Comparison of ENCODE assay signal across 26 cellular contexts in the genomic region with DNA sequence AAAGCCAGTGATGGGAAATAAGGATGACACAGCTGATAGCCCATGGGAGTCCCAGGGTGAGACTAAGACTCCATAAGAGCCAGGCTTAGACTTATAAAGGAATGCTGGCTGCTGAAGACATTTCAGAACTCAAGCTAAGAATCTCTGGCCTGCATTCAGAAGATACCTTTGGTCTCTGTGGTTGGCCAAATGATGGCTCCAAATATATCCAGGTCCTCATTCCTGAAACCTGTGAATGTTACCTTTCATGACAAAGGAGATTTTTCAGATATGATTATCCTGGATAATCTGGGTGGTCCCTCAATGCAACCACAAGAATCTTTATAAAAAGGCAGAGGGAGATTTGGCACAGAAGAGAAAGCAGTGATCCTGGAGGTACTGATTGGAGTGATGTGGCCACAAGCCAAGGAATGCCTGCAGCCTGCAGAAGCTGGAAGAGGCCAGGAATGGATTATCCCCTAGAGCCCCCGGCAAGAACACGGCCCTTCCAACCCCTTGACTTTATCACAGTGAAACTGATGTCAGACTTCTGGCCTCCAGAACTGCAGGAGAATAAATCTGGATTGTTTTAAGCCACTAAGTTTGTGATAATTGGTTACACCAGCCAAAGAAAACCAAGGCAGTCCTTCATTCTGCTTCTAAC.
DNase-seq lines count a peak whose midpoint lies in the region; ATAC-seq and TF ChIP-seq lines count a peak whose summit lies in the region.
"Had no signal": no experiment of that assay in that cellular context is flagged by ENCODE, and none has a peak within 500 bp of the region (broad histone marks: within the 10 kb centered on the region; RNA-seq: fewer than 3 reads in every experiment).

No MANE protein-coding gene starts in this region.

- H2AFZ ChIP-seq in mammary epithelial cell (ENCODE audit: low read depth, low read length), result no peak overlapping the region
- H2AFZ ChIP-seq: GM23248 had no signal

- TF ChIP-seq CTCF in heart left ventricle (IDR thresholded peaks at IDR 0.05) (no peak), fibroblast of the aortic adventitia (IDR thresholded peaks at IDR 0.05; ENCODE audit: insufficient read depth, low read length) (no peak), retinal pigment epithelial cell (conservative IDR thresholded peaks at IDR 0.05; ENCODE audit: low read depth, low read length) (no peak), mammary epithelial cell (conservative IDR thresholded peaks at IDR 0.05 in 1 of 2, IDR thresholded peaks at IDR 0.05 in 1 of 2; ENCODE audit: extremely low read depth in 1 of 2, insufficient read depth in 1 of 2, low read depth in 1 of 2, low read length in 2 of 2) (no peak)

- 31 to 61% (median 45%) methylated on average over 2 of the region's 2 CpGs for WGBS in heart left ventricle, 4 donors
- 4% methylated on average over 2 of the region's 2 CpGs for WGBS in mammary epithelial cell (ENCODE audit: low coverage, missing lambda C conversion rate)

- no peak overlapping the region for H3K9ac ChIP-seq in mammary epithelial cell (ENCODE audit: insufficient read depth, low read length)
- H3K9ac ChIP-seq: GM23248 had no signal

- DNase-seq in Right ventricle myocardium inferior (ENCODE audit: missing footprints) (no peak), heart left ventricle (no peak), MG63 (peak; percentile 2), fibroblast of the aortic adventitia (ENCODE audit: low read depth) (peak; percentile 72), retinal pigment epithelial cell (ENCODE audit: low read depth) (peak; percentile 4), mammary epithelial cell (no peak)
- no peak for DNase-seq in activated naive CD4-positive, alpha-beta T cell (lab: John Stamatoyannopoulos, UW)
- DNase-seq: ACHN; BE2C; CD8-positive, alpha-beta memory T cell; DMS 273 treated with DMSO at 0.1 percent for 48 hours; DMS79 treated with DMSO at 0.1 percent for 48 hours; GM23248; H9; Kasumi-1; NCI-H1105 treated with DMSO at 0.1 percent for 48 hours; NCI-H146; NCI-H1930; NCI-H446; NCI-H524 treated with DMSO at 0.1 percent for 48 hours; NCI-H774; NK-92 treated with Interleukin-12 subunit alpha and Interleukin-12 subunit beta, amount 100 ng/mL, for 24 hours; PC-3 had no signal

- dilution Hi-C loops in mammary epithelial cell (cut with HindIII; ENCODE audit: low sequenced_read_pairs), result no loop called here

- peaks cover 0 to 14% (median 4%) of the 10 kb centered on the region in 12 donors for H3K9me3 ChIP-seq in heart left ventricle
- H3K9me3 ChIP-seq in MG63, result no peaks in the 10 kb centered on the region; the same call in 1 of the 2 replicates
- no peaks in the 10 kb centered on the region for H3K9me3 ChIP-seq in mammary epithelial cell (replicated peaks; ENCODE audit: insufficient read depth, low read length)
- H3K9me3 ChIP-seq: BE2C, SJSA1 had no signal

- no TSS peak for BruUV-seq in mammary epithelial cell (replicated peaks; lab: Mats Ljungman, UMichigan)

- ATAC-seq in Right ventricle myocardium inferior (peak; percentile 48), heart left ventricle (no peak), HG03378 (IDR thresholded peaks at IDR 0.05; ENCODE audit: unreplicated experiment) (no peak)
- ATAC-seq: PC-3 had no signal

- no peak overlapping the region for H3K27ac ChIP-seq in heart left ventricle
- no peak overlapping the region for H3K27ac ChIP-seq in mammary epithelial cell (ENCODE audit: insufficient read depth, low read depth, low read length)
- H3K27ac ChIP-seq: 22Rv1, GM23248, SJSA1 had no signal

- H3K27me3 ChIP-seq in heart left ventricle (no peaks in the 10 kb centered on the region), MG63 (no peaks in the 10 kb centered on the region), mammary epithelial cell (ENCODE audit: insufficient read depth, low read length) (no peaks in the 10 kb centered on the region)
- H3K27me3 ChIP-seq: BE2C, SJSA1 had no signal

- no peaks in the 10 kb centered on the region for H3K4me1 ChIP-seq in heart left ventricle
- H3K4me1 ChIP-seq in mammary epithelial cell (ENCODE audit: insufficient read depth, low read length), result no peaks in the 10 kb centered on the region
- H3K4me1 ChIP-seq: BE2C, SJSA1 had no signal

- H3K4me2 ChIP-seq in mammary epithelial cell (ENCODE audit: insufficient read depth, low read depth, low read length), result no peak overlapping the region

- in situ Hi-C loops in mammary epithelial cell (cut with MboI; ENCODE audit: low sequenced_read_pairs in 2 of 2), result no loop called here

- CTCF ChIA-PET in mammary epithelial cell (lab: Charles Lee; ENCODE audit: low non-redundant PET), result no interaction called here

- intact Hi-C loops in Right ventricle myocardium inferior (cut with DNase I) (no loop called here), heart left ventricle (cut with DNase I) (no loop called here), mammary epithelial cell (cut with micrococcal nuclease) (no loop called here)

- no peak for TF ChIP-seq POLR2A in heart left ventricle (IDR thresholded peaks at IDR 0.05)

- H3K36me3 ChIP-seq in heart left ventricle (peaks cover 0 to 5% (median 0%) of the 10 kb centered on the region in 9 donors), MG63 (no peaks in the 10 kb centered on the region), mammary epithelial cell (ENCODE audit: insufficient read depth, low read length) (no peaks in the 10 kb centered on the region)
- H3K36me3 ChIP-seq: BE2C, SJSA1 had no signal

- no peaks in the 10 kb centered on the region for H4K20me1 ChIP-seq in mammary epithelial cell (ENCODE audit: insufficient read depth, low read length)

- no peaks in the 10 kb centered on the region for H3K79me2 ChIP-seq in mammary epithelial cell (ENCODE audit: insufficient read depth, low read length)

- H3K4me3 ChIP-seq in heart left ventricle, result no peak overlapping the region
- no peak overlapping the region for H3K4me3 ChIP-seq in MG63
- no peak overlapping the region for H3K4me3 ChIP-seq in fibroblast of the aortic adventitia (ENCODE audit: low read depth, low read length)
- no peak overlapping the region for H3K4me3 ChIP-seq in retinal pigment epithelial cell (ENCODE audit: low read length)
- H3K4me3 ChIP-seq in mammary epithelial cell (replicated peaks in 1 of 3; ENCODE audit: insufficient read depth in 1 of 3, low read depth in 2 of 3, low read length in 3 of 3), result no peak overlapping the region
- H3K4me3 ChIP-seq: GM23248, SJSA1 had no signal

Comparison
In these comparisons a context has a peak if more than half of its experiments do, and no peak if none do; other contexts are left out.
1. DNase-seq: peak in MG63 (single experiment), fibroblast of the aortic adventitia (single experiment) and retinal pigment epithelial cell (single experiment); none in Right ventricle myocardium inferior (single experiment), heart left ventricle (0 of 5), activated naive CD4-positive, alpha-beta T cell (0 of 4) and mammary epithelial cell (single experiment).